In genomic region chr13:99323488-99323887, GRCh38 we compare ENCODE assay signal across 1 cellular context.
A peak's percentile ranks its signal among the peaks of the same experiment; 100 is the strongest.
TF ChIP-seq lines count a peak whose summit lies in the region.

No MANE protein-coding gene starts in this region.

TF ChIP-seq in HCT116, 20 proteins besides CTCF, POLR2A, EP300 and RAD21:
- TF ChIP-seq YY1 (IDR thresholded peaks at IDR 0.05; ENCODE audit: extremely low read depth, insufficient replicate concordance, low read depth, low read length), result no peak
- TF ChIP-seq REST (IDR thresholded peaks at IDR 0.05; ENCODE audit: low read depth), result no peak
- no peak for TF ChIP-seq SIN3A (IDR thresholded peaks at IDR 0.05; ENCODE audit: low read depth)
- TF ChIP-seq CBX3 (IDR thresholded peaks at IDR 0.05; ENCODE audit: low read depth), result no peak
- TF ChIP-seq ZBTB33 (IDR thresholded peaks at IDR 0.05; ENCODE audit: extremely low read depth, insufficient replicate concordance, low read length), result no peak
- TF ChIP-seq ZNF274 (IDR thresholded peaks at IDR 0.05; ENCODE audit: low read depth, low read length), result no peak
- TF ChIP-seq FOSL1 (IDR thresholded peaks at IDR 0.05; ENCODE audit: low read depth), result peak; percentile 56
